ENCODE assay signal across 2 cellular contexts in the genomic region with DNA sequence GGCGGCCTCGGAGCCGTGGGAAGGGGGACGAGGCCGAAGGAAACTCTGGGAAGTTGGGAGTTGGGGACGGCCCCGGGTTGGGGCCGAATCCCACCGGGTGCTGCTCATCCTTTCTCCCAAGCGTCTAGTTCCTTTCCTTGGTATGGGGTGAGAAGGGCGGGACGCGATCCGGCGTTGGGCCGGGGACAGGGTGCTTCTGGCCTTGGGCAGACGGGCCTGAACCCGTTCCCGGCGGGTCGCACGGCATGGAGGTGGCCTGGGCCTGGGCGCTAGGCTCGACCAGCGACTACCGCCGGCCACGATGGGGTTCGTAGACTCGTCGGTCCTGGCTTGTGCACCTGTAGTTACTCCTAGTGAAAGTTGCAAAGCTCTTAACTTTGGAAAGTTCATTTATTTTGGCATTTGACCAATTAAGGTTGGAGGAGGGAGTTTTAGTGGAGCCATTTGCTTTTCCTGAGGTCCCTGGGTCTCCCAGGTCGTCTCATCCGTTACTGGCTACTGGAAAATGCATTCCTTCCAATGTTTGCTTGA.
TF ChIP-seq lines count a peak whose summit lies in the region.

No MANE protein-coding gene starts in this region.

TF ChIP-seq in liver, 16 proteins besides CTCF, POLR2A, EP300 and RAD21:
- TF ChIP-seq YY1 (IDR thresholded peaks at IDR 0.05) (peak; percentile 41), HNF4G (IDR thresholded peaks at IDR 0.05) (no peak)

TF ChIP-seq in HepG2, 621 proteins besides CTCF, POLR2A, EP300 and RAD21:
- TF ChIP-seq ZFP82 (CRISPR knock-in tag; IDR thresholded peaks at IDR 0.05; ENCODE audit: borderline replicate concordance) (no peak), SP1 (IDR thresholded peaks at IDR 0.05) (no peak), SP1 (CRISPR knock-in tag; IDR thresholded peaks at IDR 0.05) (no peak), ESRRA (CRISPR knock-in tag; IDR thresholded peaks at IDR 0.05; ENCODE audit: low read depth) (no peak), ZNF572 (CRISPR knock-in tag; IDR thresholded peaks at IDR 0.05) (no peak), SMYD3 (CRISPR knock-in tag; IDR thresholded peaks at IDR 0.05) (no peak), ONECUT2 (CRISPR knock-in tag; IDR thresholded peaks at IDR 0.05) (no peak), ZNF619 (CRISPR knock-in tag; IDR thresholded peaks at IDR 0.05) (no peak), IRX3 (CRISPR knock-in tag; IDR thresholded peaks at IDR 0.05; ENCODE audit: borderline replicate concordance, low read depth) (no peak), PAX8 (CRISPR knock-in tag; IDR thresholded peaks at IDR 0.05; ENCODE audit: borderline replicate concordance) (no peak), NFE2L2 (IDR thresholded peaks at IDR 0.05; ENCODE audit: low read length) (no peak), ZNF354B (CRISPR knock-in tag; IDR thresholded peaks at IDR 0.05) (no peak), MXD4 (CRISPR knock-in tag; IDR thresholded peaks at IDR 0.05) (no peak), ZNF251 (CRISPR knock-in tag; IDR thresholded peaks at IDR 0.05) (no peak), HDAC1 (CRISPR knock-in tag; IDR thresholded peaks at IDR 0.05) (no peak), NFE2 (CRISPR knock-in tag; IDR thresholded peaks at IDR 0.05) (no peak)
- TF ChIP-seq, protein P1, sequence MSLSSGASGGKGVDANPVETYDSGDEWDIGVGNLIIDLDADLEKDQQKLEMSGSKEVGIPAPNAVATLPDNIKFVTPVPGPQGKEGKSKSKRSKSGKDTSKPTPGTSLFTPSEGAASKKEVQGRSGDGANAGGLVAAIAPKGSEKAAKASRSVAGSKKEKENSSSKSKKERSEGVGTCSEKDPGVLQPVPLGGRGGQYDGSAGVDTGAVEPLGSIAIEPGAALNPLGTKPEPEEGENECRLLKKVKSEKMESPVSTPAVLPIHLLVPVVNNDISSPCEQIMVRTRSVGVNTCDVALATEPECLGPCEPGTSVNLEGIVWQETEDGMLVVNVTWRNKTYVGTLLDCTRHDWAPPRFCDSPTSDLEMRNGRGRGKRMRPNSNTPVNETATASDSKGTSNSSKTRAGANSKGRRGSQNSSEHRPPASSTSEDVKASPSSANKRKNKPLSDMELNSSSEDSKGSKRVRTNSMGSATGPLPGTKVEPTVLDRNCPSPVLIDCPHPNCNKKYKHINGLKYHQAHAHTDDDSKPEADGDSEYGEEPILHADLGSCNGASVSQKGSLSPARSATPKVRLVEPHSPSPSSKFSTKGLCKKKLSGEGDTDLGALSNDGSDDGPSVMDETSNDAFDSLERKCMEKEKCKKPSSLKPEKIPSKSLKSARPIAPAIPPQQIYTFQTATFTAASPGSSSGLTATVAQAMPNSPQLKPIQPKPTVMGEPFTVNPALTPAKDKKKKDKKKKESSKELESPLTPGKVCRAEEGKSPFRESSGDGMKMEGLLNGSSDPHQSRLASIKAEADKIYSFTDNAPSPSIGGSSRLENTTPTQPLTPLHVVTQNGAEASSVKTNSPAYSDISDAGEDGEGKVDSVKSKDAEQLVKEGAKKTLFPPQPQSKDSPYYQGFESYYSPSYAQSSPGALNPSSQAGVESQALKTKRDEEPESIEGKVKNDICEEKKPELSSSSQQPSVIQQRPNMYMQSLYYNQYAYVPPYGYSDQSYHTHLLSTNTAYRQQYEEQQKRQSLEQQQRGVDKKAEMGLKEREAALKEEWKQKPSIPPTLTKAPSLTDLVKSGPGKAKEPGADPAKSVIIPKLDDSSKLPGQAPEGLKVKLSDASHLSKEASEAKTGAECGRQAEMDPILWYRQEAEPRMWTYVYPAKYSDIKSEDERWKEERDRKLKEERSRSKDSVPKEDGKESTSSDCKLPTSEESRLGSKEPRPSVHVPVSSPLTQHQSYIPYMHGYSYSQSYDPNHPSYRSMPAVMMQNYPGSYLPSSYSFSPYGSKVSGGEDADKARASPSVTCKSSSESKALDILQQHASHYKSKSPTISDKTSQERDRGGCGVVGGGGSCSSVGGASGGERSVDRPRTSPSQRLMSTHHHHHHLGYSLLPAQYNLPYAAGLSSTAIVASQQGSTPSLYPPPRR (CRISPR knock-in tag; IDR thresholded peaks at IDR 0.05; ENCODE audit: borderline replicate concordance) = no peak
- TF ChIP-seq, protein P2, sequence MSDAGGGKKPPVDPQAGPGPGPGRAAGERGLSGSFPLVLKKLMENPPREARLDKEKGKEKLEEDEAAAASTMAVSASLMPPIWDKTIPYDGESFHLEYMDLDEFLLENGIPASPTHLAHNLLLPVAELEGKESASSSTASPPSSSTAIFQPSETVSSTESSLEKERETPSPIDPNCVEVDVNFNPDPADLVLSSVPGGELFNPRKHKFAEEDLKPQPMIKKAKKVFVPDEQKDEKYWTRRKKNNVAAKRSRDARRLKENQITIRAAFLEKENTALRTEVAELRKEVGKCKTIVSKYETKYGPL (CRISPR knock-in tag; IDR thresholded peaks at IDR 0.05) = no peak
